9 cellular contexts compared by ENCODE assay signal in genomic region chr6:30769088-30769852, GRCh38. TPM values are rescaled to one million over a fixed set of nuclear protein-coding genes. Genes with fewer than 3 reads are reported as not detected.
A peak's percentile ranks its signal among the peaks of the same experiment; 100 is the strongest.
DNase-seq lines count a peak whose midpoint lies in the region; ATAC-seq and TF ChIP-seq lines count a peak whose summit lies in the region.
"Had no signal": no experiment of that assay in that cellular context is flagged by ENCODE, and none has a peak within 500 bp of the region (broad histone marks: within the 10 kb centered on the region; RNA-seq: fewer than 3 reads in every experiment).

No MANE protein-coding gene starts in this region.

- TF ChIP-seq CTCF in AG09319 (IDR thresholded peaks at IDR 0.05; ENCODE audit: low read depth, low read length), result no peak
- no peak for TF ChIP-seq CTCF in mucosa of descending colon (IDR thresholded peaks at IDR 0.05)
- no peak for TF ChIP-seq CTCF in GM10266 (IDR thresholded peaks at IDR 0.05; ENCODE audit: control insufficient read depth, insufficient read depth, low read depth, missing control alignments)

- DNase-seq in AG09319 (ENCODE audit: extremely low read depth, low read depth) (peak; percentile 83), LHCN-M2 (ENCODE audit: low read depth) (peak; percentile 96), ecto neural progenitor cell (ENCODE audit: low spot score) (peak; percentile 61), mucosa of descending colon (peak in 1 of 3 donors; percentile 76), NCI-H1048 (lab: John Stamatoyannopoulos, UW) (no peak), GM10266 (ENCODE audit: extremely low spot score) (no peak)
- DNase-seq in activated CD4-positive, alpha-beta T cell treated with anti-CD3 and anti-CD28 coated beads, Interleukin-2, amount 50 U/mL, for 48 hours, result peak; percentile 85 to 91
- DNase-seq in stimulated activated CD8-positive, alpha-beta memory T cell treated with anti-CD3 and anti-CD28 coated beads, Interleukin-4, amount 100 ng/mL, for 1 hour (ENCODE audit: low read depth in 2 of 2, low spot score in 1 of 2), result peak; percentile 35 to 51

- peak; percentile 93 for ATAC-seq in mucosa of descending colon

- H3K4me1 ChIP-seq in mucosa of descending colon (ENCODE audit: low read depth), result peaks cover 6% of the 10 kb centered on the region

- intact Hi-C loops in mucosa of descending colon (cut with DNase I, micrococcal nuclease), result no loop called here

- no peaks in the 10 kb centered on the region for H3K36me3 ChIP-seq in mucosa of descending colon (ENCODE audit: low read depth)
- H3K36me3 ChIP-seq: thyroid gland had no signal

- no peaks in the 10 kb centered on the region for H3K9me3 ChIP-seq in mucosa of descending colon
- H3K9me3 ChIP-seq: thyroid gland had no signal

- H3K4me3 ChIP-seq in mucosa of descending colon, result no peak overlapping the region
- H3K4me3 ChIP-seq: thyroid gland had no signal

RNA-seq across cellular contexts. Expression of gene IER3, which starts 24.9 kb away (rescaled TPM):
- total RNA-seq in LHCN-M2 (2014; rRNA removed), result 51.0 and 65.9 TPM in 2 replicates
- polyA plus RNA-seq in LHCN-M2 (2012), result 103 TPM
- 100 to 1,000 TPM in 1 of 3 donors, 10 to 100 TPM in 2; 64.0 to 183 (median 67.6) TPM for total RNA-seq in mucosa of descending colon

RNA-seq across cellular contexts. Expression of gene FLOT1, which starts 26.8 kb away (rescaled TPM):
- total RNA-seq in LHCN-M2 (2014; rRNA removed), result 207 and 208 TPM in 2 replicates
- polyA plus RNA-seq in LHCN-M2 (2012), result 262 TPM
- total RNA-seq in mucosa of descending colon, result 100 to 1,000 TPM; 133 to 175 (median 152) TPM

RNA-seq across cellular contexts. Expression of gene TUBB, which starts 49.1 kb away (rescaled TPM):
- 1,379 and 1,474 TPM in 2 replicates for total RNA-seq in LHCN-M2 (2014; rRNA removed)
- 2,090 TPM for polyA plus RNA-seq in LHCN-M2 (2012)
- 100 to 1,000 TPM; 113 to 328 (median 307) TPM for total RNA-seq in mucosa of descending colon

RNA-seq across cellular contexts. Expression of gene MDC1, which starts 52.2 kb away (rescaled TPM):
- 12.4 and 16.3 TPM in 2 replicates for total RNA-seq in LHCN-M2 (2014; rRNA removed)
- polyA plus RNA-seq in LHCN-M2 (2012), result 20.5 TPM
- 10 to 100 TPM; 15.2 to 34.3 (median 29.5) TPM for total RNA-seq in mucosa of descending colon

Comparison
In these comparisons a context has a peak if more than half of its experiments do, and no peak if none do; other contexts are left out.
1. DNase-seq: peak in AG09319 (single experiment), LHCN-M2 (single experiment), activated CD4-positive, alpha-beta T cell treated with anti-CD3 and anti-CD28 coated beads, Interleukin-2, amount 50 U/mL, for 48 hours (2 of 2), ecto neural progenitor cell (single experiment) and stimulated activated CD8-positive, alpha-beta memory T cell treated with anti-CD3 and anti-CD28 coated beads, Interleukin-4, amount 100 ng/mL, for 1 hour (2 of 2); none in NCI-H1048 (single experiment) and GM10266 (single experiment).